Comparison of ENCODE assay signal across 8 cellular contexts in genomic region chr3:152267831-152268500, GRCh38. TPM values are rescaled to one million over a fixed set of nuclear protein-coding genes. Genes with fewer than 3 reads are reported as not detected.
DNase-seq lines count a peak whose midpoint lies in the region; ATAC-seq and TF ChIP-seq lines count a peak whose summit lies in the region.

No MANE protein-coding gene starts in this region.

- H3K27ac ChIP-seq in left ventricle myocardium inferior (replicated peaks) (peak overlapping the region; percentile 99), mesodermal cell (ENCODE audit: low read depth, low read length, severe bottlenecking) (peak overlapping the region; percentile 96), aorta (ENCODE audit: low read depth in 1 of 2, low read length in 2 of 2) (peak overlapping the region; percentile 69 to 89)

- H3K36me3 Mint-ChIP-seq in brain, result no peaks in the 10 kb centered on the region

- H3K9me3 ChIP-seq in left ventricle myocardium inferior (replicated peaks) (no peaks in the 10 kb centered on the region), mesodermal cell (ENCODE audit: control insufficient read depth, low read length) (no peaks in the 10 kb centered on the region), aorta (ENCODE audit: control insufficient read depth, low read length) (no peaks in the 10 kb centered on the region)

- H3K4me3 ChIP-seq in left ventricle myocardium inferior (peak overlapping the region; percentile 90), mesodermal cell (ENCODE audit: extremely low read depth, insufficient read depth, low read length, poor library complexity, severe bottlenecking) (peak overlapping the region; percentile 78), aorta (ENCODE audit: low read length in 2 of 2) (peak overlapping the region; percentile 80 to 86)

- H3K4me1 ChIP-seq in left ventricle myocardium inferior (peaks cover 78% of the 10 kb centered on the region), mesodermal cell (ENCODE audit: control insufficient read depth, insufficient read depth, low read length, poor library complexity, severe bottlenecking) (peaks cover 27% of the 10 kb centered on the region), aorta (ENCODE audit: control insufficient read depth in 1 of 2, insufficient read depth in 2 of 2, low read length in 2 of 2) (peaks cover 1 to 5% of the 10 kb centered on the region in 2 donors)

- 27 to 59% methylated on average over 6 to 8 of the region's 14 CpGs for WGBS in mesodermal cell (ENCODE audit: insufficient coverage in 2 of 2), 2 experiments
- 1% methylated on average over 14 of the region's 14 CpGs for WGBS in aorta, 2 donors

- DNase-seq in left ventricle myocardium inferior (no peak), left ventricle myocardium superior (no peak), aorta (no peak), HPDE6-E6E7 (ENCODE audit: extremely low spot score) (no peak), globus pallidus (ENCODE audit: low spot score) (no peak)

- TF ChIP-seq CTCF in left ventricle myocardium inferior (IDR thresholded peaks at IDR 0.05; ENCODE audit: borderline replicate concordance), result no peak
- TF ChIP-seq CTCF in brain (conservative IDR thresholded peaks at IDR 0.05), result no peak

- H3K9me3 Mint-ChIP-seq in brain, result peaks cover 0 to 2% (median 0%) of the 10 kb centered on the region in 5 experiments

- peaks cover 54% of the 10 kb centered on the region for H3K4me1 Mint-ChIP-seq in brain

- H3K27me3 Mint-ChIP-seq in brain, result peaks cover 6% of the 10 kb centered on the region

- intact Hi-C loops in left ventricle myocardium inferior (cut with micrococcal nuclease), result no loop called here
- intact Hi-C loops in left ventricle myocardium superior (cut with micrococcal nuclease), result no loop called here
- intact Hi-C loops in aorta (cut with DNase I), result loop anchor here (2.0 to 5.0 kb wide), 5 partner anchors 46 to 241 kb away; no protein-coding TSS in a partner anchor

- no peaks in the 10 kb centered on the region for H3K36me3 ChIP-seq in left ventricle myocardium inferior
- no peaks in the 10 kb centered on the region for H3K36me3 ChIP-seq in mesodermal cell (ENCODE audit: control insufficient read depth, insufficient read depth, low read length)
- no peaks in the 10 kb centered on the region for H3K36me3 ChIP-seq in aorta (ENCODE audit: control insufficient read depth in 1 of 2, insufficient read depth in 2 of 2, low read length in 1 of 2)

- ATAC-seq in left ventricle myocardium superior (no peak), aorta (ENCODE audit: low FRiP score) (no peak), GM21390 (IDR thresholded peaks at IDR 0.05; ENCODE audit: unreplicated experiment) (no peak)

- peak overlapping the region; percentile 94 to 99 (median 96) for H3K4me3 Mint-ChIP-seq in brain

- peak overlapping the region; percentile 94 to 99 (median 98) for H3K27ac Mint-ChIP-seq in brain

- H3K27me3 ChIP-seq in left ventricle myocardium inferior (ENCODE audit: low read depth) (no peaks in the 10 kb centered on the region), aorta (ENCODE audit: control insufficient read depth in 1 of 2, insufficient read depth in 2 of 2, low read length in 1 of 2) (no peaks in the 10 kb centered on the region)

RNA-seq across cellular contexts. Expression of gene MBNL1, which starts 0.8 kb away (rescaled TPM):
- total RNA-seq in left ventricle myocardium inferior (172 TPM), left ventricle myocardium superior (172 TPM), aorta (100 to 1,000 TPM; 485 to 689 TPM)
- polyA plus RNA-seq in brain (ENCODE audit: insufficient read depth, low read depth, low replicate concordance) (8.0 TPM), aorta (100 to 1,000 TPM; 141 to 182 TPM)
- 32.9 TPM for polyA plus RNA-seq in mesodermal cell (2013, experiment 1 of 2)
- 28.3 TPM for polyA plus RNA-seq in mesodermal cell (2013, experiment 2 of 2)

Comparison
In these comparisons a context has a peak if more than half of its experiments do, and no peak if none do; other contexts are left out.
1. intact Hi-C loops: an anchor here in aorta (2.0 to 5.0 kb wide); none called in left ventricle myocardium inferior and left ventricle myocardium superior.